26 cellular contexts compared by ENCODE assay signal in genomic region chr7:1344421-1344820, GRCh38.
"Had no signal": no experiment of that assay in that cellular context is flagged by ENCODE, and none has a peak within 500 bp of the region (broad histone marks: within the 10 kb centered on the region; RNA-seq: fewer than 3 reads in every experiment).

No MANE protein-coding gene starts in this region.

- H3K36me3 ChIP-seq: heart right ventricle, left lung, neural progenitor cell, ovary, prostate gland, right lobe of liver, tibial nerve, vagina had no signal

- H3K4me1 Mint-ChIP-seq: mesothelial cell of epicardium; naive B cell; natural killer cell; stimulated activated memory B cell treated with anti-CD40 and anti-IgM and Interleukin-4, amounts not matched to agents 10 μg/mL and 1 μg/mL and 100 μg/mL, for 72 hours; stimulated activated naive CD8-positive, alpha-beta T cell treated with anti-CD3 and anti-CD28 coated beads, Interleukin-15, amount 100 ng/mL, for 72 hours had no signal

- H3K4me3 ChIP-seq: heart right ventricle, hepatocyte, left lung, lung, neural progenitor cell, ovary, prostate gland, right lobe of liver, skin epidermis, tibial nerve, vagina had no signal

- H3K9ac ChIP-seq: neural progenitor cell had no signal

- H3K27ac Mint-ChIP-seq: mesothelial cell of epicardium; natural killer cell; nephron progenitor cell; neural progenitor cell; stimulated activated memory B cell treated with anti-CD40 and anti-IgM and Interleukin-4, amounts not matched to agents 10 μg/mL and 1 μg/mL and 100 μg/mL, for 72 hours; type B pancreatic cell had no signal

- DNase-seq: islet precursor cell; kidney glomerular epithelial cell; left colon; mesendoderm; naive B cell; natural killer cell; nephron progenitor cell; ovary; retina; stimulated activated CD4-positive, alpha-beta T cell treated with anti-CD3 and anti-CD28 coated beads, Interleukin-4, amount 100 ng/mL, for 24 hours; stimulated activated naive CD4-positive, alpha-beta T cell treated with Interleukin-2 at 50 U/mL for 16 hours; stimulated activated naive CD8-positive, alpha-beta T cell treated with anti-CD3 and anti-CD28 coated beads, Interleukin-15, amount 100 ng/mL, for 72 hours; substantia nigra had no signal

- H3K4me1 ChIP-seq: heart right ventricle, left lung, prostate gland, right lobe of liver, tibial nerve, vagina had no signal

- H3K27ac ChIP-seq: heart right ventricle, hepatocyte, left lung, neural progenitor cell, ovary, prostate gland, right lobe of liver, skin epidermis, tibial nerve, vagina had no signal

- H3K9me3 ChIP-seq: heart right ventricle, left lung, ovary, prostate gland, right lobe of liver, vagina had no signal

- H3K36me3 Mint-ChIP-seq: mesothelial cell of epicardium; natural killer cell; neural progenitor cell; stimulated activated memory B cell treated with anti-CD40 and anti-IgM and Interleukin-4, amounts not matched to agents 10 μg/mL and 1 μg/mL and 100 μg/mL, for 72 hours; type B pancreatic cell had no signal

- H3K4me3 Mint-ChIP-seq: mesothelial cell of epicardium; naive B cell; natural killer cell; nephron progenitor cell; neural progenitor cell; stimulated activated memory B cell treated with anti-CD40 and anti-IgM and Interleukin-4, amounts not matched to agents 10 μg/mL and 1 μg/mL and 100 μg/mL, for 72 hours; stimulated activated naive CD8-positive, alpha-beta T cell treated with anti-CD3 and anti-CD28 coated beads, Interleukin-15, amount 100 ng/mL, for 72 hours; type B pancreatic cell had no signal

- H3K4me2 ChIP-seq: hepatocyte, neural progenitor cell had no signal

- H3K27me3 ChIP-seq: neural progenitor cell, ovary, right lobe of liver, vagina had no signal

- ATAC-seq: heart right ventricle; left colon; left lung; natural killer cell; right lobe of liver; stimulated activated memory B cell treated with anti-CD40 and anti-IgM and Interleukin-4, amounts not matched to agents 10 μg/mL and 1 μg/mL and 100 μg/mL, for 72 hours; stimulated activated naive CD8-positive, alpha-beta T cell treated with anti-CD3 and anti-CD28 coated beads, Interleukin-15, amount 100 ng/mL, for 72 hours had no signal

- H3K9me3 Mint-ChIP-seq: mesothelial cell of epicardium, natural killer cell, neural progenitor cell, type B pancreatic cell had no signal

- H2AFZ ChIP-seq: hepatocyte, neural progenitor cell had no signal
